Comparison of ENCODE assay signal across 16 cellular contexts in the genomic region with DNA sequence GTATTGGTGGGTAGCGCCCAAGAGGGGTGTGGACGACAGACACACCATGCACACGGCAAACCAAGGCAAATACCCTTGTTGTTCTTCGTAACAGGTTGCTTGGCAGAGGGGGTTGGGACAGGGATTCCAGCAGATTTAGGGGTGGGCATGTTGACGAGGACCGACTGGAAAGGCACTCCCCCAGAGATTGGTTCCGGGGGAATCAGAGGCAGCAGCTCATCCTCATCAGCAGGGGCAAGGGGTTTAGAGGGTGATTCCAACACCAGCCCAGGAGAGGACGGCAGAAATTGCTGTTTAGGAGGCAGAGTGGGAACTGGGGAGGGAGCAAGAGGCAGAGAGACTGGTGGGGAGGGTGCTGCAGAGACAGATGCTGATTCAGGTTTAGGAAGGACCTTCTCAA. TPM values are rescaled to one million over a fixed set of nuclear protein-coding genes. Genes with fewer than 3 reads are reported as not detected.
DNase-seq lines count a peak whose midpoint lies in the region; ATAC-seq and TF ChIP-seq lines count a peak whose summit lies in the region.
"Had no signal": no experiment of that assay in that cellular context is flagged by ENCODE, and none has a peak within 500 bp of the region (broad histone marks: within the 10 kb centered on the region; RNA-seq: fewer than 3 reads in every experiment).

No MANE protein-coding gene starts in this region.

- peaks cover 84% of the 10 kb centered on the region for H3K36me3 Mint-ChIP-seq in stimulated activated naive CD8-positive, alpha-beta T cell treated with anti-CD3 and anti-CD28 coated beads, Interleukin-15, Interleukin-2, amounts not matched to agents 100 ng/mL and 50 ng/mL, for 24 hours (ENCODE audit: low read depth)
- H3K36me3 Mint-ChIP-seq in activated T-helper 1 cell treated with anti-CD3 and anti-CD28 coated beads, Interleukin-12 subunit alpha, Interleukin-12 subunit beta, Interleukin-2, Interleukin-4 antibody, amounts not matched to agents 30 ng/mL and 10 ng/mL and 1 ng/mL, durations not matched to agents 14 hours and 24 hours and 36 hours (ENCODE audit: low read depth) = peaks cover 74% of the 10 kb centered on the region
- H3K36me3 Mint-ChIP-seq in mesothelial cell of epicardium = peaks cover 60% of the 10 kb centered on the region

- no peak for DNase-seq in stimulated activated naive CD8-positive, alpha-beta T cell treated with anti-CD3 and anti-CD28 coated beads, Interleukin-15, Interleukin-2, amounts not matched to agents 100 U/mL and 50 U/mL, for 24 hours
- DNase-seq in activated T-helper 1 cell treated with anti-CD3 and anti-CD28 coated beads, Interleukin-12 subunit alpha, Interleukin-12 subunit beta, Interleukin-2, Interleukin-4 antibody, amounts not matched to agents 30 ng/mL and 10 ng/mL and 1 ng/mL, durations not matched to agents 14 hours and 24 hours and 36 hours (ENCODE audit: low spot score) = no peak
- DNase-seq in mesothelial cell of epicardium (ENCODE audit: low spot score in 2 of 2, unreplicated experiment in 2 of 2) = no peak
- DNase-seq in DMS 273 (lab: John Stamatoyannopoulos, UW; ENCODE audit: unreplicated experiment) = no peak
- DNase-seq in CD1c-positive myeloid dendritic cell (ENCODE audit: extremely low spot score) = no peak
- DNase-seq: EL, foreskin fibroblast, KG1, NCI-H187 treated with DMSO at 0.1 percent for 48 hours, NCI-H82, transverse colon had no signal

- peak overlapping the region; percentile 77 for H3K27ac Mint-ChIP-seq in stimulated activated naive CD8-positive, alpha-beta T cell treated with anti-CD3 and anti-CD28 coated beads, Interleukin-15, Interleukin-2, amounts not matched to agents 100 ng/mL and 50 ng/mL, for 24 hours
- peak overlapping the region; percentile 82 for H3K27ac Mint-ChIP-seq in activated T-helper 1 cell treated with anti-CD3 and anti-CD28 coated beads, Interleukin-12 subunit alpha, Interleukin-12 subunit beta, Interleukin-2, Interleukin-4 antibody, amounts not matched to agents 30 ng/mL and 10 ng/mL and 1 ng/mL, durations not matched to agents 14 hours and 24 hours and 36 hours
- peak overlapping the region; percentile 83 for H3K27ac Mint-ChIP-seq in mesothelial cell of epicardium

- intact Hi-C loops in activated T-helper 1 cell treated with anti-CD3 and anti-CD28 coated beads, Interleukin-12 subunit alpha, Interleukin-12 subunit beta, Interleukin-2, Interleukin-4 antibody, amounts not matched to agents 30 ng/mL and 10 ng/mL and 1 ng/mL, durations not matched to agents 14 hours and 24 hours and 36 hours (cut with micrococcal nuclease) = no loop called here

- peak overlapping the region; percentile 45 for H3K4me3 Mint-ChIP-seq in stimulated activated naive CD8-positive, alpha-beta T cell treated with anti-CD3 and anti-CD28 coated beads, Interleukin-15, Interleukin-2, amounts not matched to agents 100 ng/mL and 50 ng/mL, for 24 hours
- no peak overlapping the region for H3K4me3 Mint-ChIP-seq in activated T-helper 1 cell treated with anti-CD3 and anti-CD28 coated beads, Interleukin-12 subunit alpha, Interleukin-12 subunit beta, Interleukin-2, Interleukin-4 antibody, amounts not matched to agents 30 ng/mL and 10 ng/mL and 1 ng/mL, durations not matched to agents 14 hours and 24 hours and 36 hours
- peak overlapping the region; percentile 8 for H3K4me3 Mint-ChIP-seq in mesothelial cell of epicardium

- no peak for TF ChIP-seq CTCF in mesothelial cell of epicardium (IDR thresholded peaks at IDR 0.05; ENCODE audit: unreplicated experiment)

- H3K9me3 Mint-ChIP-seq in stimulated activated naive CD8-positive, alpha-beta T cell treated with anti-CD3 and anti-CD28 coated beads, Interleukin-15, Interleukin-2, amounts not matched to agents 100 ng/mL and 50 ng/mL, for 24 hours = no peaks in the 10 kb centered on the region
- no peaks in the 10 kb centered on the region for H3K9me3 Mint-ChIP-seq in activated T-helper 1 cell treated with anti-CD3 and anti-CD28 coated beads, Interleukin-12 subunit alpha, Interleukin-12 subunit beta, Interleukin-2, Interleukin-4 antibody, amounts not matched to agents 30 ng/mL and 10 ng/mL and 1 ng/mL, durations not matched to agents 14 hours and 24 hours and 36 hours
- no peaks in the 10 kb centered on the region for H3K9me3 Mint-ChIP-seq in mesothelial cell of epicardium

- peaks cover 44% of the 10 kb centered on the region for H3K4me1 Mint-ChIP-seq in stimulated activated naive CD8-positive, alpha-beta T cell treated with anti-CD3 and anti-CD28 coated beads, Interleukin-15, Interleukin-2, amounts not matched to agents 100 ng/mL and 50 ng/mL, for 24 hours (ENCODE audit: low read depth)
- H3K4me1 Mint-ChIP-seq in activated T-helper 1 cell treated with anti-CD3 and anti-CD28 coated beads, Interleukin-12 subunit alpha, Interleukin-12 subunit beta, Interleukin-2, Interleukin-4 antibody, amounts not matched to agents 30 ng/mL and 10 ng/mL and 1 ng/mL, durations not matched to agents 14 hours and 24 hours and 36 hours (ENCODE audit: low read depth) = peaks cover 52% of the 10 kb centered on the region
- peaks cover 52% of the 10 kb centered on the region for H3K4me1 Mint-ChIP-seq in mesothelial cell of epicardium

- no peak for ATAC-seq in stimulated activated naive CD8-positive, alpha-beta T cell treated with anti-CD3 and anti-CD28 coated beads, Interleukin-15, Interleukin-2, amounts not matched to agents 100 U/mL and 50 U/mL, for 24 hours
- ATAC-seq in GM18868 (IDR thresholded peaks at IDR 0.05; ENCODE audit: unreplicated experiment) = no peak
- no peak for ATAC-seq in GM19035 (IDR thresholded peaks at IDR 0.05; ENCODE audit: unreplicated experiment)

- H3K27me3 Mint-ChIP-seq in stimulated activated naive CD8-positive, alpha-beta T cell treated with anti-CD3 and anti-CD28 coated beads, Interleukin-15, Interleukin-2, amounts not matched to agents 100 ng/mL and 50 ng/mL, for 24 hours = no peaks in the 10 kb centered on the region
- H3K27me3 Mint-ChIP-seq in activated T-helper 1 cell treated with anti-CD3 and anti-CD28 coated beads, Interleukin-12 subunit alpha, Interleukin-12 subunit beta, Interleukin-2, Interleukin-4 antibody, amounts not matched to agents 30 ng/mL and 10 ng/mL and 1 ng/mL, durations not matched to agents 14 hours and 24 hours and 36 hours (ENCODE audit: insufficient read depth) = no peaks in the 10 kb centered on the region
- no peaks in the 10 kb centered on the region for H3K27me3 Mint-ChIP-seq in mesothelial cell of epicardium (ENCODE audit: low read depth)

RNA-seq across cellular contexts. Expression of a gene that starts 9.3 kb away (rescaled TPM):
- total RNA-seq in activated T-helper 1 cell treated with anti-CD3 and anti-CD28 coated beads, Interleukin-12 subunit alpha, Interleukin-12 subunit beta, Interleukin-2, Interleukin-4 antibody, amounts not matched to agents 30 ng/mL and 10 ng/mL and 1 ng/mL, durations not matched to agents 14 hours and 24 hours and 36 hours = 942 and 963 TPM in 2 replicates
- 919 to 987 TPM (median 980 TPM) in 3 replicates for total RNA-seq in mesothelial cell of epicardium

RNA-seq across cellular contexts. Expression of a gene that starts 27.7 kb away (rescaled TPM):
- 301 and 302 TPM in 2 replicates for total RNA-seq in activated T-helper 1 cell treated with anti-CD3 and anti-CD28 coated beads, Interleukin-12 subunit alpha, Interleukin-12 subunit beta, Interleukin-2, Interleukin-4 antibody, amounts not matched to agents 30 ng/mL and 10 ng/mL and 1 ng/mL, durations not matched to agents 14 hours and 24 hours and 36 hours
- 155 to 161 TPM (median 157 TPM) in 3 replicates for total RNA-seq in mesothelial cell of epicardium

RNA-seq across cellular contexts. Expression of a gene that starts 36.3 kb away (rescaled TPM):
- total RNA-seq in activated T-helper 1 cell treated with anti-CD3 and anti-CD28 coated beads, Interleukin-12 subunit alpha, Interleukin-12 subunit beta, Interleukin-2, Interleukin-4 antibody, amounts not matched to agents 30 ng/mL and 10 ng/mL and 1 ng/mL, durations not matched to agents 14 hours and 24 hours and 36 hours = 67.5 and 67.8 TPM in 2 replicates
- 13.0 to 13.2 TPM (median 13.2 TPM) in 3 replicates for total RNA-seq in mesothelial cell of epicardium

RNA-seq across cellular contexts. Expression of a gene that starts 47.3 kb away (rescaled TPM):
- 1.3 and 1.7 TPM in 2 replicates for total RNA-seq in activated T-helper 1 cell treated with anti-CD3 and anti-CD28 coated beads, Interleukin-12 subunit alpha, Interleukin-12 subunit beta, Interleukin-2, Interleukin-4 antibody, amounts not matched to agents 30 ng/mL and 10 ng/mL and 1 ng/mL, durations not matched to agents 14 hours and 24 hours and 36 hours
- 0.22 to 0.36 TPM (median 0.27 TPM) in 3 replicates for total RNA-seq in mesothelial cell of epicardium
- total RNA-seq: ascending aorta, lung microvascular endothelial cell had no signal
